ENCODE assay signal across 8 cellular contexts in genomic region chr2:98607741-98608117, GRCh38. TPM values are rescaled to one million over a fixed set of nuclear protein-coding genes. Genes with fewer than 3 reads are reported as not detected.
DNase-seq lines count a peak whose midpoint lies in the region; ATAC-seq and TF ChIP-seq lines count a peak whose summit lies in the region.

No MANE protein-coding gene starts in this region.

- CTCF ChIA-PET in CD8-positive, alpha-beta T cell (lab: Charles Lee), result interaction anchor here (1.3 kb wide), 1 partner anchor 164 kb away, joined by 3 read pairs; no protein-coding TSS in a partner anchor

- H2BK5ac ChIP-seq in mesendoderm (ENCODE audit: low read length), result peak overlapping the region; percentile 77

- H3K4me3 Mint-ChIP-seq in CD8-positive, alpha-beta T cell, result peak overlapping the region; percentile 89

- peak overlapping the region; percentile 96 for H3K9ac ChIP-seq in mesendoderm (ENCODE audit: low read length)

- peak overlapping the region; percentile 72 for H3K23ac ChIP-seq in mesendoderm (ENCODE audit: low read length)

- WGBS in mesendoderm (ENCODE audit: extremely low coverage, insufficient coverage, low lambda C conversion rate), result no CpG with 5 or more reads among the region's 7 CpGs
- 5% methylated on average over 7 of the region's 7 CpGs for WGBS in aorta, 2 donors

- H4K8ac ChIP-seq in mesendoderm (ENCODE audit: low read depth, low read length), result no peak overlapping the region

- POLR2A ChIA-PET in CD8-positive, alpha-beta T cell (lab: Charles Lee), result interaction anchor here (0.6 to 2.1 kb wide), 4 partner anchors 32 to 214 kb away, joined by 3 to 7 read pairs (median 3); no protein-coding TSS in a partner anchor

- intact Hi-C loops in CD8-positive, alpha-beta T cell (cut with DNase I, micrococcal nuclease), result loop anchor here (1.0 to 10.0 kb wide), 11 partner anchors 9 to 880 kb away; partner anchors contain the start of genes EIF5B (in 2 of the 2), MITD1 (in 2 of the 2), MRPL30 (in 2 of the 2) and TXNDC9 (in 2 of the 2)
- intact Hi-C loops in aorta (cut with DNase I), result no loop called here

- TF ChIP-seq CTCF in CD8-positive, alpha-beta T cell (IDR thresholded peaks at IDR 0.05), result no peak
- TF ChIP-seq CTCF in coronary artery (IDR thresholded peaks at IDR 0.05), result no peak

- H3K27ac ChIP-seq in CD8-positive, alpha-beta T cell (ENCODE audit: low read depth, low read length), result peak overlapping the region; percentile 87
- peak overlapping the region; percentile 96 for H3K27ac ChIP-seq in KOPT-K1 (ENCODE audit: low read depth, low read length, poor library complexity, severe bottlenecking)
- H3K27ac ChIP-seq in coronary artery, result peak overlapping the region; percentile 94 to 97
- no peak overlapping the region for H3K27ac ChIP-seq in mesendoderm (ENCODE audit: low read depth, low read length)
- peak overlapping the region; percentile 6 to 12 for H3K27ac ChIP-seq in aorta (ENCODE audit: low read depth in 1 of 2, low read length in 2 of 2)

- H2AK5ac ChIP-seq in mesendoderm (ENCODE audit: low read length), result no peak overlapping the region

- no peak overlapping the region for H3K18ac ChIP-seq in mesendoderm (ENCODE audit: low read length)

- peak overlapping the region; percentile 99 for H3K56ac ChIP-seq in mesendoderm (ENCODE audit: low read length)

- ATAC-seq in CD8-positive, alpha-beta T cell, result no peak
- peak; percentile 39 for ATAC-seq in aorta (ENCODE audit: low FRiP score)
- ATAC-seq in HG03095 (IDR thresholded peaks at IDR 0.05; ENCODE audit: unreplicated experiment), result no peak
- no peak for ATAC-seq in HG02870 (IDR thresholded peaks at IDR 0.05; ENCODE audit: unreplicated experiment)

- peaks cover 58% of the 10 kb centered on the region for H3K36me3 Mint-ChIP-seq in CD8-positive, alpha-beta T cell

- H4K5ac ChIP-seq in mesendoderm (ENCODE audit: low read length), result no peak overlapping the region

- peaks cover 34% of the 10 kb centered on the region for H3K79me1 ChIP-seq in mesendoderm (ENCODE audit: low read length)

- no peak overlapping the region for H2BK120ac ChIP-seq in mesendoderm (ENCODE audit: low read depth, low read length)

- H3K4me1 ChIP-seq in CD8-positive, alpha-beta T cell (ENCODE audit: insufficient read depth, low read length), result peaks cover 48% of the 10 kb centered on the region
- peaks cover 9% of the 10 kb centered on the region for H3K4me1 ChIP-seq in mesendoderm (ENCODE audit: control insufficient read depth, low read depth, low read length)
- H3K4me1 ChIP-seq in aorta (ENCODE audit: control insufficient read depth in 1 of 2, insufficient read depth in 2 of 2, low read length in 2 of 2), result peaks cover 0 to 17% of the 10 kb centered on the region in 2 donors

- peaks cover 2% of the 10 kb centered on the region for H3K36me3 ChIP-seq in CD8-positive, alpha-beta T cell (ENCODE audit: insufficient read depth, low read length)
- peaks cover 58% of the 10 kb centered on the region for H3K36me3 ChIP-seq in KOPT-K1 (ENCODE audit: insufficient read depth, low read length)
- peaks cover under 1% of the 10 kb centered on the region for H3K36me3 ChIP-seq in mesendoderm (ENCODE audit: control insufficient read depth, insufficient read depth, low read length)
- H3K36me3 ChIP-seq in aorta (ENCODE audit: control insufficient read depth in 1 of 2, insufficient read depth in 2 of 2, low read length in 1 of 2), result peaks cover 0 to 2% of the 10 kb centered on the region in 2 donors

- H3K9me3 Mint-ChIP-seq in CD8-positive, alpha-beta T cell, result no peaks in the 10 kb centered on the region

- H2BK15ac ChIP-seq in mesendoderm (replicated peaks; ENCODE audit: low read depth), result no peak overlapping the region

- peak overlapping the region; percentile 73 for H3K4ac ChIP-seq in mesendoderm (ENCODE audit: low read depth, low read length)

- H3K27me3 Mint-ChIP-seq in CD8-positive, alpha-beta T cell (ENCODE audit: low read depth), result no peaks in the 10 kb centered on the region

- H3K4me1 Mint-ChIP-seq in CD8-positive, alpha-beta T cell (ENCODE audit: low read depth), result peaks cover 71% of the 10 kb centered on the region

- no peak for DNase-seq in CD8-positive, alpha-beta T cell
- DNase-seq in coronary artery (ENCODE audit: low spot score), result no peak
- DNase-seq in mesendoderm, result no peak
- no peak for DNase-seq in aorta
- no peak for DNase-seq in DMS79 (lab: John Stamatoyannopoulos, UW)

- H3K27me3 ChIP-seq in CD8-positive, alpha-beta T cell (ENCODE audit: insufficient read depth, low read length), result no peaks in the 10 kb centered on the region
- no peaks in the 10 kb centered on the region for H3K27me3 ChIP-seq in mesendoderm (ENCODE audit: insufficient read depth, low read length, poor library complexity)
- no peaks in the 10 kb centered on the region for H3K27me3 ChIP-seq in aorta (ENCODE audit: control insufficient read depth in 1 of 2, insufficient read depth in 2 of 2, low read length in 1 of 2)

- H3K4me2 ChIP-seq in mesendoderm (ENCODE audit: low read length), result peak overlapping the region; percentile 58

- peak overlapping the region; percentile 95 for H3K27ac Mint-ChIP-seq in CD8-positive, alpha-beta T cell

- no peaks in the 10 kb centered on the region for H3K9me3 ChIP-seq in CD8-positive, alpha-beta T cell (ENCODE audit: low read length)
- H3K9me3 ChIP-seq in KOPT-K1 (ENCODE audit: insufficient read depth, low read length, poor library complexity, severe bottlenecking) (no peaks in the 10 kb centered on the region), aorta (ENCODE audit: control insufficient read depth, low read length) (no peaks in the 10 kb centered on the region)

- peaks cover 47% of the 10 kb centered on the region for H3K79me2 ChIP-seq in mesendoderm (ENCODE audit: control insufficient read depth, insufficient read depth, low read length)

- H3K4me3 ChIP-seq in CD8-positive, alpha-beta T cell (ENCODE audit: low read depth, low read length), result peak overlapping the region; percentile 84
- H3K4me3 ChIP-seq in coronary artery (peak overlapping the region; percentile 99), mesendoderm (ENCODE audit: low read length) (peak overlapping the region; percentile 88), aorta (ENCODE audit: low read length in 2 of 2) (peak overlapping the region; percentile 84 to 98)

RNA-seq across cellular contexts. Expression of gene COA5, which starts 0.6 kb away (rescaled TPM):
- 10 to 100 TPM; 19.7 to 24.1 TPM for total RNA-seq in CD8-positive, alpha-beta T cell
- 30.2 TPM for polyA plus RNA-seq in mesendoderm (2013, experiment 1 of 2)
- polyA plus RNA-seq in mesendoderm (2013, experiment 2 of 2), result 29.8 TPM
- 10 to 100 TPM; 18.1 to 31.1 TPM for total RNA-seq in aorta
- 10 to 100 TPM; 43.5 to 60.3 TPM for polyA plus RNA-seq in aorta

RNA-seq across cellular contexts. Expression of gene UNC50, which starts 0.7 kb away (rescaled TPM):
- 10 to 100 TPM; 12.5 to 14.4 TPM for total RNA-seq in CD8-positive, alpha-beta T cell
- 56.6 TPM for polyA plus RNA-seq in mesendoderm (2013, experiment 1 of 2)
- 54.3 TPM for polyA plus RNA-seq in mesendoderm (2013, experiment 2 of 2)
- total RNA-seq in aorta, result 10 to 100 TPM; 33.7 to 39.6 TPM
- 10 to 100 TPM; 39.7 to 62.5 TPM for polyA plus RNA-seq in aorta

Comparison
In these comparisons a context has a peak if more than half of its experiments do, and no peak if none do; other contexts are left out.
1. intact Hi-C loops: an anchor here in CD8-positive, alpha-beta T cell (1.0 to 10.0 kb wide); none called in aorta.